Comparison of ENCODE assay signal across 9 cellular contexts in the genomic region with DNA sequence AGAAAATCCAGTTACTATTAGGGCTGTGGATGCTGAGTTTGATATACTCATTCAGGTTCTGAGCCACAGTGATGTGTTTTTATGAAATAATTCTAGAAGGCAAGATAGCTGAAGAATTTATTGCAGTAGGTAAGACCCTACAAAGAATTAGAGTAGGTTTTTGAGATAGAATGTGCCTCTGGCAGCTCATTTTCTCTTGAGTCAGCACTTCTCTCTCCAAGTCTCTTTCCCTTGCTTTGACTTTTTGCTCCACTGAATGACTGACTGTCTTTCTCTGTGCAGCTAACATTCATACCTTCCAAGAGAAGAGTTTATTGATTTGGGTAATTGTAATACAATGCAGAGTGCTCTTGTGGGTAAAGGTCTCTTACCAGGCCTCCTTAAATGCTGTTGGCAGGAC. TPM values are rescaled to one million over a fixed set of nuclear protein-coding genes. Genes with fewer than 3 reads are reported as not detected.
"Had no signal": no experiment of that assay in that cellular context is flagged by ENCODE, and none has a peak within 500 bp of the region (broad histone marks: within the 10 kb centered on the region; RNA-seq: fewer than 3 reads in every experiment).

No MANE protein-coding gene starts in this region.

- H3K9ac ChIP-seq: KMS-11 had no signal

- H3K4me3 ChIP-seq: GM23338 had no signal

- FAIRE-seq: H1, H54, HTR-8/SVneo had no signal

- DNase-seq: H9, HCEC 1CT, KBM-7 had no signal

- H3K27ac ChIP-seq: KMS-11 had no signal

- H3K4me2 ChIP-seq: GM23338, KMS-11 had no signal

- ATAC-seq: GM23338 had no signal

- H2AFZ ChIP-seq: GM23338 had no signal

RNA-seq across cellular contexts. Expression of a gene that starts 48.0 kb away (rescaled TPM):
- total RNA-seq: HT-29 had no signal
